Comparison of ENCODE assay signal across 27 cellular contexts in genomic region chr10:91820144-91820543, GRCh38. TPM values are rescaled to one million over a fixed set of nuclear protein-coding genes. Genes with fewer than 3 reads are reported as not detected.
DNase-seq lines count a peak whose midpoint lies in the region; FAIRE-seq and TF ChIP-seq lines count a peak whose summit lies in the region.
"Had no signal": no experiment of that assay in that cellular context is flagged by ENCODE, and none has a peak within 500 bp of the region (broad histone marks: within the 10 kb centered on the region; RNA-seq: fewer than 3 reads in every experiment).

No MANE protein-coding gene starts in this region.

- H3K36me3 ChIP-seq in bronchial epithelial cell (ENCODE audit: control insufficient read depth, insufficient read depth, low read length) (peaks cover 17% of the 10 kb centered on the region), keratinocyte (ENCODE audit: control insufficient read depth in 2 of 2, extremely low read depth in 1 of 2, insufficient read depth in 2 of 2, low read length in 2 of 2) (peaks cover 15 to 27% of the 10 kb centered on the region in 2 experiments), Caco-2 (ENCODE audit: control insufficient read depth, insufficient read depth, low read length) (peaks cover under 1% of the 10 kb centered on the region), GM23248 (ENCODE audit: low read depth) (peaks cover 71% of the 10 kb centered on the region)

- peaks cover 71% of the 10 kb centered on the region for H3K36me3 Mint-ChIP-seq in Caco-2 (ENCODE audit: insufficient read depth, unreplicated experiment)

- H3K4me1 ChIP-seq in keratinocyte (ENCODE audit: control insufficient read depth, extremely low read depth, insufficient read depth, low read length) (no peaks in the 10 kb centered on the region), Caco-2 (no peaks in the 10 kb centered on the region), GM23248 (ENCODE audit: insufficient read depth) (no peaks in the 10 kb centered on the region)
- H3K4me1 ChIP-seq: tibial artery had no signal

- H3K4me3 ChIP-seq in bronchial epithelial cell (ENCODE audit: low read depth, low read length) = no peak overlapping the region
- H3K4me3 ChIP-seq in keratinocyte (ENCODE audit: control insufficient read depth in 2 of 3, extremely low read depth in 1 of 3, insufficient read depth in 2 of 3, low read depth in 1 of 3, low read length in 3 of 3) = no peak overlapping the region
- H3K4me3 ChIP-seq in Caco-2 (ENCODE audit: low read depth, low read length) = no peak overlapping the region
- no peak overlapping the region for H3K4me3 ChIP-seq in GM23248
- H3K4me3 ChIP-seq in dorsolateral prefrontal cortex = no peak overlapping the region
- no peak overlapping the region for H3K4me3 ChIP-seq in coronary artery
- H3K4me3 ChIP-seq: gastroesophageal sphincter, smooth muscle cell, tibial artery had no signal

- BruUV-seq in Caco-2 (replicated peaks; lab: Mats Ljungman, UMichigan) = no TSS peak

- H3K9me3 ChIP-seq in keratinocyte (ENCODE audit: control insufficient read depth, low read depth, low read length) (no peaks in the 10 kb centered on the region), Caco-2 (no peaks in the 10 kb centered on the region), GM23248 (ENCODE audit: low read depth) (no peaks in the 10 kb centered on the region)
- H3K9me3 ChIP-seq: gastroesophageal sphincter, neutrophil, tibial artery had no signal

- H3K27ac Mint-ChIP-seq in Caco-2 (ENCODE audit: unreplicated experiment) = no peak overlapping the region
- H3K27ac Mint-ChIP-seq: activated naive CD8-positive, alpha-beta T cell treated with anti-CD3 and anti-CD28 coated beads for 36 hours; brain; CD4-positive, CD25-positive, alpha-beta regulatory T cell; dendritic cell treated with granulocyte-macrophage colony-stimulating factor and Interleukin-4, amounts not matched to agents 40 ng/mL and 50 ng/mL, for 4 days; T-helper 2 cell treated with Interferon-gamma antibody and Interleukin-4, amounts not matched to agents 5 μg/mL and 100 μg/mL, for 36 hours had no signal

- H3K9ac ChIP-seq in keratinocyte (ENCODE audit: control insufficient read depth, extremely low read depth, insufficient read depth, low read length) (no peak overlapping the region), GM23248 (no peak overlapping the region)

- in situ Hi-C loops in Caki2 (cut with HindIII; ENCODE audit: low pct_unique_long_range_greater_than_20kb, low sequenced_read_pairs) (no loop called here), GM23248 (cut with MboI) (no loop called here)

- dilution Hi-C loops in keratinocyte (cut with MboI; ENCODE audit: extremely low pct_ligation_motif_present, low sequenced_read_pairs) = no loop called here

- no peaks in the 10 kb centered on the region for H3K27me3 Mint-ChIP-seq in Caco-2 (ENCODE audit: insufficient read depth, unreplicated experiment)
- H3K27me3 Mint-ChIP-seq: activated naive CD8-positive, alpha-beta T cell treated with anti-CD3 and anti-CD28 coated beads for 36 hours; brain; CD4-positive, CD25-positive, alpha-beta regulatory T cell; dendritic cell treated with granulocyte-macrophage colony-stimulating factor and Interleukin-4, amounts not matched to agents 40 ng/mL and 50 ng/mL, for 4 days had no signal

- H3K27ac ChIP-seq in keratinocyte (ENCODE audit: control insufficient read depth, insufficient read depth, low read length) = no peak overlapping the region
- no peak overlapping the region for H3K27ac ChIP-seq in GM23248
- peak overlapping the region in 1 of 59 donors; percentile 12 for H3K27ac ChIP-seq in dorsolateral prefrontal cortex
- no peak overlapping the region for H3K27ac ChIP-seq in coronary artery
- H3K27ac ChIP-seq: epithelial cell of prostate, gastroesophageal sphincter, neutrophil, tibial artery had no signal

- POLR2A ChIA-PET in Caco-2 (lab: Charles Lee) = no interaction called here

- WGBS in GM23248 (ENCODE audit: low coverage in 1 of 2, low lambda C conversion rate in 2 of 2, missing lambda C conversion rate in 2 of 2), 2 experiments = 76 to 83% methylated on average over 3 of the region's 3 CpGs

- H3K9me1 ChIP-seq in keratinocyte (ENCODE audit: control insufficient read depth, extremely low read depth, insufficient read depth, low read length) = no peaks in the 10 kb centered on the region

- no peaks in the 10 kb centered on the region for H3K4me1 Mint-ChIP-seq in Caco-2 (ENCODE audit: low read depth, unreplicated experiment)
- H3K4me1 Mint-ChIP-seq: brain had no signal

- no peak overlapping the region for H2AFZ ChIP-seq in keratinocyte (ENCODE audit: control insufficient read depth, low read length)
- no peak overlapping the region for H2AFZ ChIP-seq in GM23248

- peaks cover 1% of the 10 kb centered on the region for H3K79me2 ChIP-seq in keratinocyte (ENCODE audit: control insufficient read depth, insufficient read depth, low read length)
- H3K79me2 ChIP-seq in GM23248 (ENCODE audit: insufficient read depth) = peaks cover 17% of the 10 kb centered on the region; the same call in 1 of the 2 replicates

- peak; percentile 30 for DNase-seq in Caki2 (ENCODE audit: low read depth)
- DNase-seq in HT1080 (ENCODE audit: low read depth) = peak; percentile 60
- peak; percentile 46 for DNase-seq in bronchial epithelial cell (ENCODE audit: low read depth)
- no peak for DNase-seq in keratinocyte (ENCODE audit: low read depth, low spot score)
- no peak for DNase-seq in Caco-2
- no peak for DNase-seq in GM23248
- DNase-seq in dorsolateral prefrontal cortex = no peak
- DNase-seq in coronary artery (ENCODE audit: low spot score) = no peak
- DNase-seq: activated CD8-positive, alpha-beta memory T cell treated with anti-CD3 and anti-CD28 coated beads for 24 hours; activated naive CD8-positive, alpha-beta T cell treated with anti-CD3 and anti-CD28 coated beads for 36 hours; activated T-cell treated with anti-CD3 and anti-CD28 coated beads, Interleukin-2, amount 50 U/mL, for 72 hours; CD4-positive, CD25-positive, alpha-beta regulatory T cell; DMS153; GDM1; KG1; NCI-H2081; NCI-H446; stimulated activated CD4-positive, alpha-beta T cell treated with anti-CD3 and anti-CD28 coated beads, Interleukin-2, amount 100 ng/mL, for 48 hours; stimulated activated naive CD8-positive, alpha-beta T cell treated with anti-CD3 and anti-CD28 coated beads, Interleukin-15, Interleukin-2, amounts not matched to agents 100 U/mL and 50 U/mL, for 24 hours; tibial artery had no signal

- CTCF ChIA-PET in Caco-2 (lab: Charles Lee) = no interaction called here

- no peak for FAIRE-seq in bronchial epithelial cell (lab: Jason Lieb, UNC)
- peak; percentile 29 for FAIRE-seq in keratinocyte (lab: Jason Lieb, UNC)

- H3K27me3 ChIP-seq in bronchial epithelial cell (ENCODE audit: control insufficient read depth, insufficient read depth, low read length) = no peaks in the 10 kb centered on the region
- no peaks in the 10 kb centered on the region for H3K27me3 ChIP-seq in keratinocyte (ENCODE audit: control insufficient read depth, extremely low read depth, insufficient read depth, low read length)
- H3K27me3 ChIP-seq in Caco-2 (replicated peaks; ENCODE audit: control insufficient read depth, insufficient read depth, low read length) = no peaks in the 10 kb centered on the region
- H3K27me3 ChIP-seq in GM23248 (replicated peaks; ENCODE audit: insufficient read depth) = no peaks in the 10 kb centered on the region
- no peaks in the 10 kb centered on the region for H3K27me3 ChIP-seq in dorsolateral prefrontal cortex
- H3K27me3 ChIP-seq: gastroesophageal sphincter, neutrophil, tibial artery had no signal

- H4K20me1 ChIP-seq in keratinocyte (ENCODE audit: control insufficient read depth, extremely low read depth, insufficient read depth, low read length) (no peaks in the 10 kb centered on the region), GM23248 (ENCODE audit: insufficient read depth) (no peaks in the 10 kb centered on the region)

- TF ChIP-seq CTCF in bronchial epithelial cell (IDR thresholded peaks at IDR 0.05; ENCODE audit: insufficient read depth, low read length, severe bottlenecking) (no peak), keratinocyte (optimal IDR thresholded peaks at IDR 0.05 in 1 of 3, IDR thresholded peaks at IDR 0.05 in 1 of 3, conservative IDR thresholded peaks at IDR 0.05 in 1 of 3; ENCODE audit: extremely low read depth in 1 of 3, insufficient read depth in 2 of 3, low read length in 3 of 3) (no peak), Caco-2 (IDR thresholded peaks at IDR 0.05; ENCODE audit: insufficient read depth in 1 of 2, low read depth in 1 of 2, low read length in 1 of 2, severe bottlenecking in 1 of 2, unreplicated experiment in 1 of 2) (no peak), dorsolateral prefrontal cortex (IDR thresholded peaks at IDR 0.05 in 54 of 56, conservative IDR thresholded peaks at IDR 0.05 in 2 of 56; ENCODE audit: low read depth in 1 of 56, partially characterized antibody in 56 of 56) (no peak), coronary artery (IDR thresholded peaks at IDR 0.05) (no peak)

- H3F3A ChIP-seq in GM23248 (ENCODE audit: insufficient read depth) = no peaks in the 10 kb centered on the region

- H3K9me2 ChIP-seq in GM23248 (ENCODE audit: insufficient read depth) = no peaks in the 10 kb centered on the region

- no peak overlapping the region for H3K4me3 Mint-ChIP-seq in Caco-2 (ENCODE audit: unreplicated experiment)
- H3K4me3 Mint-ChIP-seq: activated naive CD8-positive, alpha-beta T cell treated with anti-CD3 and anti-CD28 coated beads for 36 hours; activated T-cell treated with anti-CD3 and anti-CD28 coated beads, Interleukin-2, amount 50 U/mL, for 72 hours; brain; CD4-positive, CD25-positive, alpha-beta regulatory T cell; dendritic cell treated with granulocyte-macrophage colony-stimulating factor and Interleukin-4, amounts not matched to agents 40 ng/mL and 50 ng/mL, for 4 days; T-helper 2 cell treated with Interferon-gamma antibody and Interleukin-4, amounts not matched to agents 5 μg/mL and 100 μg/mL, for 36 hours had no signal

- no peaks in the 10 kb centered on the region for H3K9me3 Mint-ChIP-seq in Caco-2 (ENCODE audit: unreplicated experiment)
- H3K9me3 Mint-ChIP-seq: activated naive CD8-positive, alpha-beta T cell treated with anti-CD3 and anti-CD28 coated beads for 36 hours; activated T-cell treated with anti-CD3 and anti-CD28 coated beads, Interleukin-2, amount 50 U/mL, for 72 hours; brain; CD4-positive, CD25-positive, alpha-beta regulatory T cell; dendritic cell treated with granulocyte-macrophage colony-stimulating factor and Interleukin-4, amounts not matched to agents 40 ng/mL and 50 ng/mL, for 4 days; T-helper 2 cell treated with Interferon-gamma antibody and Interleukin-4, amounts not matched to agents 5 μg/mL and 100 μg/mL, for 36 hours had no signal

- intact Hi-C loops in Caco-2 (cut with micrococcal nuclease; ENCODE audit: unreplicated experiment) = no loop called here
- intact Hi-C loops in dorsolateral prefrontal cortex (cut with DNase I) = no loop called here

- H3K4me2 ChIP-seq in keratinocyte (ENCODE audit: control insufficient read depth, extremely low read depth, insufficient read depth, low read depth, low read length) (no peak overlapping the region), GM23248 (ENCODE audit: unreplicated experiment) (no peak overlapping the region)
- H3K4me2 ChIP-seq: smooth muscle cell had no signal

RNA-seq across cellular contexts. Expression of gene TNKS2, which starts 21.9 kb away (rescaled TPM):
- 11.8 and 13.7 TPM in 2 replicates for total RNA-seq in Caki2 (2014; rRNA removed; shearing (Covaris generic); ENCODE audit: low replicate concordance)
- total RNA-seq in HT1080 (2014; rRNA removed; shearing (Covaris generic)) = 17.2 and 27.0 TPM in 2 replicates
- 20.2 and 26.4 TPM in 2 replicates for polyA plus RNA-seq in HT1080 (2015; cell fraction: cytosol; rRNA removed)
- 33.4 and 40.0 TPM in 2 replicates for polyA plus RNA-seq in HT1080 (2015; cell fraction: nucleus; rRNA removed)
- total RNA-seq in bronchial epithelial cell (48.2 and 56.5 TPM in 2 replicates), Caco-2 (2022) (46.7 and 48.5 TPM in 2 replicates), dorsolateral prefrontal cortex (10 to 100 TPM; 35.0 to 51.5 (median 43.0) TPM)
- polyA plus RNA-seq in keratinocyte (18.6 to 35.4 TPM (median 29.7 TPM) in 3 replicates), GM23248 (2016; fragmentation: Nextera tagmentation; extraction: Ambion mirVana) (13.9 and 14.4 TPM in 2 replicates)
- polyA plus RNA-seq in keratinocyte (2011; ENCODE audit: low read depth) = 12.4 TPM
- 12.5 and 26.6 TPM in 2 replicates for polyA plus RNA-seq in keratinocyte (2011; cell fraction: cytosol; rRNA removed)
- 34.8 and 46.1 TPM in 2 replicates for polyA plus RNA-seq in keratinocyte (2011; cell fraction: nucleus; rRNA removed)
- 18.1 and 21.3 TPM in 2 replicates for polyA plus RNA-seq in keratinocyte (2012; ENCODE audit: low replicate concordance)
- 11.3 to 68.7 TPM (median 48.2 TPM) in 3 replicates for polyA minus RNA-seq in keratinocyte
- 33.6 TPM for polyA minus RNA-seq in keratinocyte (2011; cell fraction: cytosol; rRNA and poly(A)+ RNA removed)
- polyA minus RNA-seq in keratinocyte (2011; cell fraction: nucleus; rRNA and poly(A)+ RNA removed) = 51.8 and 78.5 TPM in 2 replicates
- 29.3 and 31.5 TPM in 2 replicates for total RNA-seq in GM23248 (2014; rRNA removed; shearing (Covaris generic))

Comparison
In these comparisons a context has a peak if more than half of its experiments do, and no peak if none do; other contexts are left out.
1. DNase-seq: peak in Caki2 (single experiment), HT1080 (single experiment) and bronchial epithelial cell (single experiment); none in keratinocyte (single experiment), Caco-2 (0 of 2), GM23248 (single experiment), dorsolateral prefrontal cortex (0 of 10) and coronary artery (single experiment).